Comparison of ENCODE assay signal across 30 cellular contexts in the genomic region with DNA sequence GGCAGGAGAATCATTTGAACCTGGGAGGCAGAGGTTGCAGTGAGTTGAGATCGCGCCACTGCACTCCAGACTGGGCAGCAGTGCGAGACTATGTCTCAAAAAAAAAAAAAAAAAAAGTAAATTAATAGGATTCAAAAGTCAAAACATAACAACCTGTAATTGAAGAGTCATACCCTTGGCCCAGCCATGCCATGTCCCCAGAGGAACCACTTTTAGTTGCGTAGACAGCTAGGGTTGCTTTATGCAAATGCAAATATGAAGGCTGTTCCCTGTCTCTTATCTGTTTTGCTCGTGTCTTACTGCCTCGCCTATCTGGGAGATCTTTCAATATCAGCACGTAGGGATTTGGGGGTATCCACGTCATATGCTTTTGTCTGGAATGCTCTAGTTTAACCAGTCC.
"Had no signal": no experiment of that assay in that cellular context is flagged by ENCODE, and none has a peak within 500 bp of the region (broad histone marks: within the 10 kb centered on the region; RNA-seq: fewer than 3 reads in every experiment).

No MANE protein-coding gene starts in this region.

- H3K4me3 ChIP-seq: esophagus muscularis mucosa, gastrocnemius medialis had no signal

- H3K4me1 ChIP-seq: foreskin keratinocyte, gastrocnemius medialis had no signal

- H3K4me1 Mint-ChIP-seq: activated CD4-positive, alpha-beta memory T cell treated with anti-CD3 and anti-CD28 coated beads, Interleukin-2, amount 10 ng/mL, durations not matched to agents 7 days and 5 days; activated CD4-positive, alpha-beta T cell treated with anti-CD3 and anti-CD28 coated beads, Interleukin-2, amount 10 ng/mL, durations not matched to agents 7 days and 5 days had no signal

- H3K27ac ChIP-seq: brain microvascular endothelial cell, esophagus muscularis mucosa, foreskin keratinocyte, gastrocnemius medialis, WERI-Rb-1 had no signal

- H3K27me3 ChIP-seq: esophagus muscularis mucosa, gastrocnemius medialis had no signal

- H3K36me3 ChIP-seq: brain microvascular endothelial cell, esophagus muscularis mucosa, gastrocnemius medialis, WERI-Rb-1 had no signal

- ATAC-seq: activated T-cell treated with anti-CD3 and anti-CD28 coated beads, Interleukin-2, amount 50 U/mL, for 4 hours; activated T-helper 17 cell treated with anti-CD3 and anti-CD28 coated beads, Interleukin-2, amount 50 U/mL, for 72 hours; effector memory CD8-positive, alpha-beta T cell; foreskin keratinocyte; gastrocnemius medialis; T-helper 17 cell had no signal

- H3K9me3 ChIP-seq: esophagus muscularis mucosa, gastrocnemius medialis had no signal

- H3K27ac Mint-ChIP-seq: activated CD4-positive, alpha-beta memory T cell treated with anti-CD3 and anti-CD28 coated beads, Interleukin-2, amount 10 ng/mL, durations not matched to agents 7 days and 5 days; activated CD4-positive, alpha-beta T cell treated with anti-CD3 and anti-CD28 coated beads, Interleukin-2, amount 10 ng/mL, durations not matched to agents 7 days and 5 days; activated naive CD8-positive, alpha-beta T cell; activated T-helper 17 cell treated with anti-CD3 and anti-CD28 coated beads, Interleukin-2, amount 50 U/mL, for 72 hours; effector memory CD8-positive, alpha-beta T cell; T-helper 17 cell; T-helper 2 cell treated with Interferon-gamma antibody and Interleukin-4, amounts not matched to agents 5 μg/mL and 100 μg/mL, for 36 hours had no signal

- H3K9me3 Mint-ChIP-seq: activated CD4-positive, alpha-beta memory T cell treated with anti-CD3 and anti-CD28 coated beads, Interleukin-2, amount 10 ng/mL, durations not matched to agents 7 days and 5 days; activated CD4-positive, alpha-beta T cell treated with anti-CD3 and anti-CD28 coated beads, Interleukin-2, amount 10 ng/mL, durations not matched to agents 7 days and 5 days; activated T-cell treated with anti-CD3 and anti-CD28 coated beads, Interleukin-2, amount 50 U/mL, for 4 hours; activated T-helper 17 cell treated with anti-CD3 and anti-CD28 coated beads, Interleukin-2, amount 50 U/mL, for 72 hours; effector memory CD8-positive, alpha-beta T cell; T-helper 2 cell treated with Interferon-gamma antibody and Interleukin-4, amounts not matched to agents 5 μg/mL and 100 μg/mL, for 36 hours had no signal

- H3K27me3 Mint-ChIP-seq: activated CD4-positive, alpha-beta memory T cell treated with anti-CD3 and anti-CD28 coated beads, Interleukin-2, amount 10 ng/mL, durations not matched to agents 7 days and 5 days; activated CD4-positive, alpha-beta T cell treated with anti-CD3 and anti-CD28 coated beads, Interleukin-2, amount 10 ng/mL, durations not matched to agents 7 days and 5 days; activated naive CD8-positive, alpha-beta T cell; activated T-helper 17 cell treated with anti-CD3 and anti-CD28 coated beads, Interleukin-2, amount 50 U/mL, for 72 hours; effector memory CD8-positive, alpha-beta T cell; T-helper 17 cell had no signal

- DNase-seq: activated CD4-positive, alpha-beta memory T cell treated with anti-CD3 and anti-CD28 coated beads, Interleukin-2, amount 10 ng/mL, durations not matched to agents 7 days and 5 days; activated CD4-positive, alpha-beta T cell treated with anti-CD3 and anti-CD28 coated beads for 1 hour; activated CD4-positive, alpha-beta T cell treated with anti-CD3 and anti-CD28 coated beads for 4 hours; activated CD4-positive, alpha-beta T cell treated with anti-CD3 and anti-CD28 coated beads, Interleukin-2, amount 10 ng/mL, durations not matched to agents 7 days and 5 days; activated CD4-positive, alpha-beta T cell treated with anti-CD3 and anti-CD28 coated beads, Interleukin-2, amount 50 U/mL, for 4 hours; activated CD8-positive, alpha-beta memory T cell treated with anti-CD3 and anti-CD28 coated beads for 24 hours; activated effector memory CD4-positive, alpha-beta T cell treated with Interleukin-2 at 50 U/mL for 16 hours; activated gamma-delta T cell treated with Interleukin-2 at 50 U/mL for 16 hours; activated naive CD4-positive, alpha-beta T cell treated with anti-CD3 and anti-CD28 coated beads, Interleukin-2, amount 50 U/mL, for 16 hours; activated naive CD4-positive, alpha-beta T cell treated with Interleukin-2 at 50 U/mL for 16 hours; activated T-cell treated with anti-CD3 and anti-CD28 coated beads, Interleukin-2, amount 50 U/mL, for 4 hours; amniotic stem cell; anterior cingulate cortex; brain microvascular endothelial cell; caudate nucleus; cortex of kidney; dermis blood vessel endothelial cell; effector CD4-positive, alpha-beta T cell; effector memory CD8-positive, alpha-beta T cell; erythroblast; foreskin keratinocyte; gastrocnemius medialis; T-helper 1 cell; T-helper 17 cell; T1000; WERI-Rb-1 had no signal

- H3K4me3 Mint-ChIP-seq: activated CD4-positive, alpha-beta memory T cell treated with anti-CD3 and anti-CD28 coated beads, Interleukin-2, amount 10 ng/mL, durations not matched to agents 7 days and 5 days; activated CD4-positive, alpha-beta T cell treated with anti-CD3 and anti-CD28 coated beads, Interleukin-2, amount 10 ng/mL, durations not matched to agents 7 days and 5 days; activated naive CD8-positive, alpha-beta T cell; activated T-cell treated with anti-CD3 and anti-CD28 coated beads, Interleukin-2, amount 50 U/mL, for 4 hours; activated T-helper 17 cell treated with anti-CD3 and anti-CD28 coated beads, Interleukin-2, amount 50 U/mL, for 72 hours; effector memory CD8-positive, alpha-beta T cell; T-helper 17 cell; T-helper 2 cell treated with Interferon-gamma antibody and Interleukin-4, amounts not matched to agents 5 μg/mL and 100 μg/mL, for 36 hours had no signal
